In the genomic region with DNA sequence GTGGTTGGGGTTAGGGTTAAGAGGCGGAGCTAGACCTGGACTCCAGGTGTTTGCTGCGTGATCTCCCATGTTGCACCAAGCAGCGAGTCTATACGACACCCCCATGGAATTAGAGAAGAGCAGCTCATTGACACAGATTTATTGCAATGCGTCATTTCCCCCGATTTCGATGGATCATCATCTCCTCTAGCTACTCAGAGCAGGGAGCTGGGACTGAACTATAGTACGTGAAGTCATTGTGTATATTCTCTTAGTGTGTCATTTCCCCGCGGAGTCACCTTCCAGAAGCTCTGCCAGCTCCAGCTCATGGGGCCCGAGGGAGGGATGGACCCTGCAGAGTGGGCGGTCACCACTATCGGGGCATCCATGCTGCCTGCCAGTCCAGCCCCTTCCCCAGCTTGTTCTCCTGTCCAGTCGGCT, we compare ENCODE assay signal across 1 cellular context.
TF ChIP-seq lines count a peak whose summit lies in the region.

No MANE protein-coding gene starts in this region.

TF ChIP-seq in GM23338, 12 proteins besides CTCF, POLR2A, EP300 and RAD21 (continued from another document):
- TF ChIP-seq, protein P1, sequence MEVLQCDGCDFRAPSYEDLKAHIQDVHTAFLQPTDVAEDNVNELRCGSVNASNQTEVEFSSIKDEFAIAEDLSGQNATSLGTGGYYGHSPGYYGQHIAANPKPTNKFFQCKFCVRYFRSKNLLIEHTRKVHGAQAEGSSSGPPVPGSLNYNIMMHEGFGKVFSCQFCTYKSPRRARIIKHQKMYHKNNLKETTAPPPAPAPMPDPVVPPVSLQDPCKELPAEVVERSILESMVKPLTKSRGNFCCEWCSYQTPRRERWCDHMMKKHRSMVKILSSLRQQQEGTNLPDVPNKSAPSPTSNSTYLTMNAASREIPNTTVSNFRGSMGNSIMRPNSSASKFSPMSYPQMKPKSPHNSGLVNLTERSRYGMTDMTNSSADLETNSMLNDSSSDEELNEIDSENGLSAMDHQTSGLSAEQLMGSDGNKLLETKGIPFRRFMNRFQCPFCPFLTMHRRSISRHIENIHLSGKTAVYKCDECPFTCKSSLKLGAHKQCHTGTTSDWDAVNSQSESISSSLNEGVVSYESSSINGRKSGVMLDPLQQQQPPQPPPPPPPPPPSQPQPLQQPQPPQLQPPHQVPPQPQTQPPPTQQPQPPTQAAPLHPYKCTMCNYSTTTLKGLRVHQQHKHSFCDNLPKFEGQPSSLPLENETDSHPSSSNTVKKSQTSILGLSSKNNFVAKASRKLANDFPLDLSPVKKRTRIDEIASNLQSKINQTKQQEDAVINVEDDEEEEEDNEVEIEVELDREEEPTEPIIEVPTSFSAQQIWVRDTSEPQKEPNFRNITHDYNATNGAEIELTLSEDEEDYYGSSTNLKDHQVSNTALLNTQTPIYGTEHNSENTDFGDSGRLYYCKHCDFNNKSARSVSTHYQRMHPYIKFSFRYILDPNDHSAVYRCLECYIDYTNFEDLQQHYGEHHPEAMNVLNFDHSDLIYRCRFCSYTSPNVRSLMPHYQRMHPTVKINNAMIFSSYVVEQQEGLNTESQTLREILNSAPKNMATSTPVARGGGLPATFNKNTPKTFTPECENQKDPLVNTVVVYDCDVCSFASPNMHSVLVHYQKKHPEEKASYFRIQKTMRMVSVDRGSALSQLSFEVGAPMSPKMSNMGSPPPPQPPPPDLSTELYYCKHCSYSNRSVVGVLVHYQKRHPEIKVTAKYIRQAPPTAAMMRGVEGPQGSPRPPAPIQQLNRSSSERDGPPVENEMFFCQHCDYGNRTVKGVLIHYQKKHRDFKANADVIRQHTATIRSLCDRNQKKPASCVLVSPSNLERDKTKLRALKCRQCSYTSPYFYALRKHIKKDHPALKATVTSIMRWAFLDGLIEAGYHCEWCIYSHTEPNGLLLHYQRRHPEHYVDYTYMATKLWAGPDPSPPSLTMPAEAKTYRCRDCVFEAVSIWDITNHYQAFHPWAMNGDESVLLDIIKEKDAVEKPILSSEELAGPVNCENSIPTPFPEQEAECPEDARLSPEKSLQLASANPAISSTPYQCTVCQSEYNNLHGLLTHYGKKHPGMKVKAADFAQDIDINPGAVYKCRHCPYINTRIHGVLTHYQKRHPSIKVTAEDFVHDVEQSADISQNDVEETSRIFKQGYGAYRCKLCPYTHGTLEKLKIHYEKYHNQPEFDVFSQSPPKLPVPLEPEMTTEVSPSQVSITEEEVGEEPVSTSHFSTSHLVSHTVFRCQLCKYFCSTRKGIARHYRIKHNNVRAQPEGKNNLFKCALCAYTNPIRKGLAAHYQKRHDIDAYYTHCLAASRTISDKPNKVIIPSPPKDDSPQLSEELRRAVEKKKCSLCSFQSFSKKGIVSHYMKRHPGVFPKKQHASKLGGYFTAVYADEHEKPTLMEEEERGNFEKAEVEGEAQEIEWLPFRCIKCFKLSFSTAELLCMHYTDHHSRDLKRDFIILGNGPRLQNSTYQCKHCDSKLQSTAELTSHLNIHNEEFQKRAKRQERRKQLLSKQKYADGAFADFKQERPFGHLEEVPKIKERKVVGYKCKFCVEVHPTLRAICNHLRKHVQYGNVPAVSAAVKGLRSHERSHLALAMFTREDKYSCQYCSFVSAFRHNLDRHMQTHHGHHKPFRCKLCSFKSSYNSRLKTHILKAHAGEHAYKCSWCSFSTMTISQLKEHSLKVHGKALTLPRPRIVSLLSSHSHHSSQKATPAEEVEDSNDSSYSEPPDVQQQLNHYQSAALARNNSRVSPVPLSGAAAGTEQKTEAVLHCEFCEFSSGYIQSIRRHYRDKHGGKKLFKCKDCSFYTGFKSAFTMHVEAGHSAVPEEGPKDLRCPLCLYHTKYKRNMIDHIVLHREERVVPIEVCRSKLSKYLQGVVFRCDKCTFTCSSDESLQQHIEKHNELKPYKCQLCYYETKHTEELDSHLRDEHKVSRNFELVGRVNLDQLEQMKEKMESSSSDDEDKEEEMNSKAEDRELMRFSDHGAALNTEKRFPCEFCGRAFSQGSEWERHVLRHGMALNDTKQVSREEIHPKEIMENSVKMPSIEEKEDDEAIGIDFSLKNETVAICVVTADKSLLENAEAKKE (CRISPR knock-in tag; IDR thresholded peaks at IDR 0.05), result no peak
- TF ChIP-seq STAT1 (IDR thresholded peaks at IDR 0.05; ENCODE audit: unreplicated experiment), result no peak
